29 cellular contexts compared by ENCODE assay signal in genomic region chr3:197269024-197269423, GRCh38.
"Had no signal": no experiment of that assay in that cellular context is flagged by ENCODE, and none has a peak within 500 bp of the region (broad histone marks: within the 10 kb centered on the region; RNA-seq: fewer than 3 reads in every experiment).

No MANE protein-coding gene starts in this region.

- H3K4me3 ChIP-seq: left lung, lower lobe of right lung, pancreas, prostate gland, skin epidermis, stomach, testis, thyroid gland, transverse colon, upper lobe of left lung, vagina had no signal

- ATAC-seq: left colon; left lung; lower lobe of right lung; naive thymus-derived CD8-positive, alpha-beta T cell; pancreas; sciatic nerve; stimulated activated naive B cell treated with anti-CD40 and anti-IgM and Interleukin-4, amounts not matched to agents 10 μg/mL and 1 μg/mL and 100 μg/mL, for 72 hours; stimulated activated naive CD8-positive, alpha-beta T cell treated with anti-CD3 and anti-CD28 coated beads, Interleukin-15, Interleukin-2, amounts not matched to agents 100 U/mL and 50 U/mL, for 24 hours had no signal

- H3K27me3 Mint-ChIP-seq: naive thymus-derived CD8-positive, alpha-beta T cell; stimulated activated naive B cell treated with anti-CD40 and anti-IgM and Interleukin-4, amounts not matched to agents 10 μg/mL and 1 μg/mL and 100 μg/mL, for 72 hours had no signal

- H3K9me3 Mint-ChIP-seq: immature natural killer cell; naive thymus-derived CD8-positive, alpha-beta T cell; neural crest cell; stimulated activated naive B cell treated with anti-CD40 and anti-IgM and Interleukin-4, amounts not matched to agents 10 μg/mL and 1 μg/mL and 100 μg/mL, for 72 hours had no signal

- H3K27ac Mint-ChIP-seq: immature natural killer cell; stimulated activated naive B cell treated with anti-CD40 and anti-IgM and Interleukin-4, amounts not matched to agents 10 μg/mL and 1 μg/mL and 100 μg/mL, for 72 hours had no signal

- DNase-seq: immature natural killer cell; kidney; left colon; left lung; lower lobe of right lung; mammary epithelial cell; mesenchymal stem cell; naive thymus-derived CD8-positive, alpha-beta T cell; nucleus accumbens; pancreas; posterior cingulate gyrus; retina; stimulated activated CD4-positive, alpha-beta T cell treated with anti-CD3 and anti-CD28 coated beads, Interleukin-12 subunit alpha, Interleukin-12 subunit beta, amount 100 ng/mL, for 4 hours; stimulated activated CD4-positive, alpha-beta T cell treated with anti-CD3 and anti-CD28 coated beads, Interleukin-15, amount 100 ng/mL, for 24 hours; stimulated activated CD4-positive, alpha-beta T cell treated with anti-CD3 and anti-CD28 coated beads, Interleukin-2, amount 100 ng/mL, for 24 hours; stimulated activated CD4-positive, alpha-beta T cell treated with anti-CD3 and anti-CD28 coated beads, Interleukin-4, amount 100 ng/mL, for 1 hour; stimulated activated naive B cell treated with anti-CD40 and anti-IgM and Interleukin-4, amounts not matched to agents 10 μg/mL and 1 μg/mL and 100 μg/mL, for 72 hours; stimulated activated naive CD8-positive, alpha-beta T cell treated with anti-CD3 and anti-CD28 coated beads, Interleukin-15, Interleukin-2, amounts not matched to agents 100 U/mL and 50 U/mL, for 24 hours; stomach; thyroid gland; transverse colon; upper lobe of left lung had no signal

- H3K27me3 ChIP-seq: left lung, pancreas, stomach, testis, thyroid gland, transverse colon, upper lobe of left lung, vagina had no signal

- H3K4me3 Mint-ChIP-seq: immature natural killer cell; nephron; neural crest cell; stimulated activated naive B cell treated with anti-CD40 and anti-IgM and Interleukin-4, amounts not matched to agents 10 μg/mL and 1 μg/mL and 100 μg/mL, for 72 hours had no signal

- H3K9me3 ChIP-seq: left lung, lower lobe of right lung, pancreas, prostate gland, stomach, testis, thyroid gland, transverse colon, upper lobe of left lung, vagina had no signal

- H3K36me3 ChIP-seq: left lung, lower lobe of right lung, pancreas, prostate gland, thyroid gland, transverse colon, upper lobe of left lung, vagina had no signal

- H3K27ac ChIP-seq: left lung, lower lobe of right lung, pancreas, prostate gland, skin epidermis, stomach, thyroid gland, transverse colon, upper lobe of left lung, vagina had no signal

- H3K4me1 ChIP-seq: pancreas, prostate gland, upper lobe of left lung had no signal
